1 cellular context compared by ENCODE assay signal in genomic region chr3:100114413-100115030, GRCh38.
A peak's percentile ranks its signal among the peaks of the same experiment; 100 is the strongest.
TF ChIP-seq lines count a peak whose summit lies in the region.

Gene FILIP1L, minus strand, starts transcription at chr3:100114501.

TF ChIP-seq in HepG2, 621 proteins besides CTCF, POLR2A, EP300 and RAD21 (continues in another document):
- TF ChIP-seq ZBTB4 (CRISPR knock-in tag; IDR thresholded peaks at IDR 0.05; ENCODE audit: borderline replicate concordance) (no peak), ZNF740 (CRISPR knock-in tag; IDR thresholded peaks at IDR 0.05) (no peak), ZNF318 (CRISPR knock-in tag; IDR thresholded peaks at IDR 0.05) (no peak), FLYWCH1 (CRISPR knock-in tag; IDR thresholded peaks at IDR 0.05) (no peak), SPEN (CRISPR knock-in tag; IDR thresholded peaks at IDR 0.05; ENCODE audit: low read depth) (0 out of 2 replicates have a peak, but pooled peaks have one; percentile 19), ZFP36L2 (CRISPR knock-in tag; IDR thresholded peaks at IDR 0.05) (no peak), SP5 (CRISPR knock-in tag; IDR thresholded peaks at IDR 0.05; ENCODE audit: borderline replicate concordance, low read depth) (no peak), ATF4 (CRISPR knock-in tag; IDR thresholded peaks at IDR 0.05) (peak in 1 of 2 experiments; percentile 92; a peak in 2 of 4 replicates), ZBTB14 (CRISPR knock-in tag; IDR thresholded peaks at IDR 0.05) (no peak), IKZF4 (CRISPR knock-in tag; IDR thresholded peaks at IDR 0.05; ENCODE audit: borderline replicate concordance, low read depth, not compliant biosample characterization) (no peak), SAP130 (CRISPR knock-in tag; IDR thresholded peaks at IDR 0.05; ENCODE audit: low read depth) (peak; percentile 46; the same call in 1 of the 2 replicates), NR2F2 (IDR thresholded peaks at IDR 0.05; ENCODE audit: borderline replicate concordance, low read depth) (peak; percentile 79), ZNF878 (CRISPR knock-in tag; IDR thresholded peaks at IDR 0.05) (no peak), SMAD9 (CRISPR knock-in tag; IDR thresholded peaks at IDR 0.05) (no peak), RARG (CRISPR knock-in tag; IDR thresholded peaks at IDR 0.05; ENCODE audit: low read depth) (no peak), TBX2 (CRISPR knock-in tag; IDR thresholded peaks at IDR 0.05; ENCODE audit: borderline replicate concordance) (peak; percentile 38; the same call in 1 of the 2 replicates), ZNF746 (CRISPR knock-in tag; IDR thresholded peaks at IDR 0.05) (0 out of 2 replicates have a peak, but pooled peaks have one; percentile 19), FOXA1 (IDR thresholded peaks at IDR 0.05) (no peak), FOXA1 (CRISPR knock-in tag; IDR thresholded peaks at IDR 0.05) (peak; percentile 64), GTF3A (CRISPR knock-in tag; conservative IDR thresholded peaks at IDR 0.05) (no peak), CC2D1A (CRISPR knock-in tag; IDR thresholded peaks at IDR 0.05) (no peak), JUND (CRISPR knock-in tag; IDR thresholded peaks at IDR 0.05) (no peak), SOX13 (IDR thresholded peaks at IDR 0.05) (no peak), SOX13 (CRISPR knock-in tag; conservative IDR thresholded peaks at IDR 0.05 in 1 of 2, IDR thresholded peaks at IDR 0.05 in 1 of 2) (peak in 1 of 2 experiments; percentile 68; a peak in 2 of 4 replicates), E2F2 (CRISPR knock-in tag; IDR thresholded peaks at IDR 0.05; ENCODE audit: borderline replicate concordance) (no peak), NFE2L1 (CRISPR knock-in tag; IDR thresholded peaks at IDR 0.05; ENCODE audit: borderline replicate concordance) (no peak), SOX6 (IDR thresholded peaks at IDR 0.05) (no peak), SOX6 (CRISPR knock-in tag; IDR thresholded peaks at IDR 0.05) (peak; percentile 77), ZNF331 (CRISPR knock-in tag; IDR thresholded peaks at IDR 0.05) (0 out of 2 replicates have a peak, but pooled peaks have one; percentile 48), IRF1 (CRISPR knock-in tag; IDR thresholded peaks at IDR 0.05; ENCODE audit: low read depth) (no peak), EHMT2 (IDR thresholded peaks at IDR 0.05; ENCODE audit: borderline replicate concordance, low read depth, low read length) (0 out of 2 replicates have a peak, but pooled peaks have one; percentile 23), GMEB1 (CRISPR knock-in tag; IDR thresholded peaks at IDR 0.05; ENCODE audit: borderline replicate concordance) (no peak), THRA (CRISPR knock-in tag; IDR thresholded peaks at IDR 0.05; ENCODE audit: borderline replicate concordance) (no peak), MEF2D (CRISPR knock-in tag; IDR thresholded peaks at IDR 0.05) (peak; percentile 45; the same call in 1 of the 2 replicates), ZBTB33 (CRISPR knock-in tag; IDR thresholded peaks at IDR 0.05) (peak; percentile 78), MAX (IDR thresholded peaks at IDR 0.05) (peak; percentile 63), CREM (IDR thresholded peaks at IDR 0.05) (no peak), CREM (CRISPR knock-in tag; IDR thresholded peaks at IDR 0.05) (no peak), ZNF292 (CRISPR knock-in tag; IDR thresholded peaks at IDR 0.05; ENCODE audit: borderline replicate concordance, low read depth) (peak; percentile 31; the same call in 1 of the 2 replicates)
